In genomic region chr7:151122276-151122675, GRCh38 we compare ENCODE assay signal across 33 cellular contexts. TPM values are rescaled to one million over a fixed set of nuclear protein-coding genes. Genes with fewer than 3 reads are reported as not detected.
DNase-seq lines count a peak whose midpoint lies in the region; ATAC-seq and TF ChIP-seq lines count a peak whose summit lies in the region.
"Had no signal": no experiment of that assay in that cellular context is flagged by ENCODE, and none has a peak within 500 bp of the region (broad histone marks: within the 10 kb centered on the region; RNA-seq: fewer than 3 reads in every experiment).

No MANE protein-coding gene starts in this region.

- H4K20me1 ChIP-seq in GM23338 (replicated peaks; ENCODE audit: insufficient read depth) = peaks cover 26% of the 10 kb centered on the region

- H3K4me1 ChIP-seq in GM23338 (ENCODE audit: insufficient read depth) (peaks cover 15% of the 10 kb centered on the region), endodermal cell (ENCODE audit: control insufficient read depth, insufficient read depth, low read length) (peaks cover 4% of the 10 kb centered on the region)
- H3K4me1 ChIP-seq: BE2C, parathyroid adenoma, right lobe of liver had no signal

- peaks cover 19% of the 10 kb centered on the region for H3K27me3 ChIP-seq in GM23338 (ENCODE audit: insufficient read depth)
- H3K27me3 ChIP-seq in endodermal cell (ENCODE audit: control insufficient read depth, insufficient read depth, low read length, poor library complexity, severe bottlenecking) = no peaks in the 10 kb centered on the region
- H3K27me3 ChIP-seq: BE2C, left lung, Peyer's patch, right lobe of liver had no signal

- H3K9me2 ChIP-seq in GM23338 (ENCODE audit: insufficient read depth) = no peaks in the 10 kb centered on the region

- H3K4me3 ChIP-seq in GM23338 (no peak overlapping the region), endodermal cell (ENCODE audit: low read length) (no peak overlapping the region)
- H3K4me3 ChIP-seq: left lung, Peyer's patch, right lobe of liver had no signal

- H3K9me3 ChIP-seq in endodermal cell (ENCODE audit: control insufficient read depth, low read length) = no peaks in the 10 kb centered on the region
- H3K9me3 ChIP-seq: BE2C, left lung, Peyer's patch, right lobe of liver had no signal

- ATAC-seq in GM23338 (no peak), GM18907 (IDR thresholded peaks at IDR 0.05; ENCODE audit: unreplicated experiment) (no peak)
- ATAC-seq: activated CD8-positive, alpha-beta T cell treated with anti-CD3 and anti-CD28 coated beads, Interleukin-2, amount 10 ng/mL, durations not matched to agents 7 days and 5 days; left lung; naive thymus-derived CD8-positive, alpha-beta T cell; right lobe of liver had no signal

- no peaks in the 10 kb centered on the region for H3K79me2 ChIP-seq in GM23338 (replicated peaks; ENCODE audit: insufficient read depth)

- H3K27ac Mint-ChIP-seq in GM23338 (no peak overlapping the region), endodermal cell (no peak overlapping the region), nephron (no peak overlapping the region)
- H3K27ac Mint-ChIP-seq: activated CD8-positive, alpha-beta T cell treated with anti-CD3 and anti-CD28 coated beads, Interleukin-2, amount 10 ng/mL, durations not matched to agents 7 days and 5 days; activated naive CD8-positive, alpha-beta T cell had no signal

- H3K4me2 ChIP-seq in GM23338 = no peak overlapping the region

- peak; percentile 51 for DNase-seq in GM23338 (ENCODE audit: low spot score)
- peak; percentile 39 for DNase-seq in astrocyte of the hippocampus (ENCODE audit: low read depth, low spot score)
- no peak for DNase-seq in endodermal cell
- DNase-seq in NCI-H510A treated with DMSO at 0.1 percent for 48 hours (lab: John Stamatoyannopoulos, UW) = no peak
- DNase-seq in T-helper 2 cell = no peak
- no peak for DNase-seq in middle frontal gyrus (ENCODE audit: extremely low spot score, low spot score)
- DNase-seq: activated CD8-positive, alpha-beta T cell treated with anti-CD3 and anti-CD28 coated beads, Interleukin-2, amount 10 ng/mL, durations not matched to agents 7 days and 5 days; activated effector memory CD4-positive, alpha-beta T cell treated with Interleukin-2 at 50 U/mL for 16 hours; BE2C; CD8-positive, alpha-beta memory T cell; effector CD8-positive, alpha-beta T cell; head of caudate nucleus; IMR-90; midbrain; naive thymus-derived CD8-positive, alpha-beta T cell; NCI-H1092 treated with DMSO at 0.1 percent for 48 hours; NCI-H2029; NCI-H226; Peyer's patch; right lobe of liver; stimulated activated CD4-positive, alpha-beta T cell treated with anti-CD3 and anti-CD28 coated beads, Interleukin-2, amount 100 ng/mL, for 48 hours had no signal

- no peak overlapping the region for H2AFZ ChIP-seq in GM23338
- H2AFZ ChIP-seq: parathyroid adenoma had no signal

- no peaks in the 10 kb centered on the region; the same call in 1 of the 2 replicates for H3K36me3 ChIP-seq in GM23338 (ENCODE audit: insufficient read depth)
- peaks cover 32% of the 10 kb centered on the region for H3K36me3 ChIP-seq in endodermal cell (ENCODE audit: control insufficient read depth, insufficient read depth, low read length)

- 79 to 84% methylated on average over 21 to 24 of the region's 24 CpGs for WGBS in endodermal cell (ENCODE audit: insufficient coverage in 1 of 2, insufficient read length in 1 of 2), 2 experiments

- H3K4me1 Mint-ChIP-seq in GM23338 (peaks cover 31% of the 10 kb centered on the region), endodermal cell (peaks cover 2% of the 10 kb centered on the region), nephron (peaks cover 19% of the 10 kb centered on the region)

- peaks cover 21% of the 10 kb centered on the region for H3F3A ChIP-seq in GM23338 (replicated peaks; ENCODE audit: low read depth)

- no peak overlapping the region for H3K9ac ChIP-seq in endodermal cell (ENCODE audit: extremely low read depth, low read length, poor library complexity, severe bottlenecking)
- H3K9ac ChIP-seq: parathyroid adenoma had no signal

- H3K27ac ChIP-seq in GM23338 (ENCODE audit: low read depth) = no peak overlapping the region
- H3K27ac ChIP-seq in endodermal cell (ENCODE audit: low read depth, low read length) = no peak overlapping the region
- H3K27ac ChIP-seq: left lung, parathyroid adenoma, Peyer's patch, right lobe of liver had no signal

- H3K4me3 Mint-ChIP-seq in GM23338 = no peak overlapping the region
- no peak overlapping the region for H3K4me3 Mint-ChIP-seq in endodermal cell
- no peak overlapping the region for H3K4me3 Mint-ChIP-seq in nephron
- H3K4me3 Mint-ChIP-seq: activated CD8-positive, alpha-beta T cell treated with anti-CD3 and anti-CD28 coated beads, Interleukin-2, amount 10 ng/mL, durations not matched to agents 7 days and 5 days; activated naive CD8-positive, alpha-beta T cell; naive thymus-derived CD8-positive, alpha-beta T cell had no signal

- no peaks in the 10 kb centered on the region for H3K9me3 Mint-ChIP-seq in GM23338
- no peaks in the 10 kb centered on the region for H3K9me3 Mint-ChIP-seq in endodermal cell
- H3K9me3 Mint-ChIP-seq in nephron = no peaks in the 10 kb centered on the region
- H3K9me3 Mint-ChIP-seq: CD8-positive, alpha-beta memory T cell; naive thymus-derived CD8-positive, alpha-beta T cell had no signal

- H3K36me3 Mint-ChIP-seq in GM23338 (ENCODE audit: low read depth) (peaks cover 36% of the 10 kb centered on the region), endodermal cell (ENCODE audit: low read depth) (peaks cover 50% of the 10 kb centered on the region), nephron (ENCODE audit: low read depth) (peaks cover 49% of the 10 kb centered on the region)

- H3K27me3 Mint-ChIP-seq in GM23338 (ENCODE audit: insufficient read depth, low read depth, poor library complexity) (peaks cover 35% of the 10 kb centered on the region), endodermal cell (ENCODE audit: insufficient read depth) (peaks cover 4% of the 10 kb centered on the region), nephron (ENCODE audit: low read depth) (peaks cover 13% of the 10 kb centered on the region)
- H3K27me3 Mint-ChIP-seq: activated naive CD8-positive, alpha-beta T cell; CD8-positive, alpha-beta memory T cell had no signal

- TF ChIP-seq CTCF in GM23338 (conservative IDR thresholded peaks at IDR 0.05; ENCODE audit: low read depth in 2 of 2) (peak in 1 of 2 experiments; percentile 55; a peak in 2 of 4 replicates), endodermal cell (conservative IDR thresholded peaks at IDR 0.05) (peak; percentile 24), nephron (IDR thresholded peaks at IDR 0.05; ENCODE audit: unreplicated experiment in 3 of 3) (peak; percentile 28 to 48 (median 41))

TF ChIP-seq in GM23338, 12 proteins besides CTCF, POLR2A, EP300 and RAD21 (continues in another document):
- TF ChIP-seq NANOG (IDR thresholded peaks at IDR 0.05; ENCODE audit: borderline replicate concordance) (no peak), POLR2AphosphoS5 (IDR thresholded peaks at IDR 0.05; ENCODE audit: low read depth) (no peak), REST (IDR thresholded peaks at IDR 0.05; ENCODE audit: unreplicated experiment) (no peak), JUNB (IDR thresholded peaks at IDR 0.05; ENCODE audit: unreplicated experiment) (no peak), ZNF331 (CRISPR knock-in tag; IDR thresholded peaks at IDR 0.05; ENCODE audit: low read depth) (no peak)

RNA-seq across cellular contexts. Expression of gene AGAP3, which starts 36.0 kb away (rescaled TPM):
- 32.2 and 39.2 TPM in 2 replicates for total RNA-seq in GM23338 (2014; rRNA removed; shearing (Covaris generic))
- 24.0 and 24.9 TPM in 2 replicates for polyA plus RNA-seq in GM23338 (2016; fragmentation: Nextera tagmentation; extraction: Ambion mirVana)
- total RNA-seq in endodermal cell = 100 to 1,000 TPM; 113 to 116 TPM
- 65.6 TPM for polyA plus RNA-seq in endodermal cell (2013, experiment 1 of 2)
- 64.1 TPM for polyA plus RNA-seq in endodermal cell (2013, experiment 2 of 2)

RNA-seq across cellular contexts. Expression of gene TMUB1, which starts 39.0 kb away (rescaled TPM):
- total RNA-seq in GM23338 (2014; rRNA removed; shearing (Covaris generic)) = 37.1 and 61.1 TPM in 2 replicates
- 47.6 and 59.6 TPM in 2 replicates for polyA plus RNA-seq in GM23338 (2016; fragmentation: Nextera tagmentation; extraction: Ambion mirVana)
- total RNA-seq in endodermal cell = 10 to 100 TPM; 48.1 to 52.6 TPM
- polyA plus RNA-seq in endodermal cell (2013, experiment 1 of 2) = 42.7 TPM
- polyA plus RNA-seq in endodermal cell (2013, experiment 2 of 2) = 41.2 TPM

RNA-seq across cellular contexts. Expression of gene FASTK, which starts 41.7 kb away (rescaled TPM):
- total RNA-seq in GM23338 (2014; rRNA removed; shearing (Covaris generic)) = 42.5 and 57.4 TPM in 2 replicates
- 36.4 and 37.4 TPM in 2 replicates for polyA plus RNA-seq in GM23338 (2016; fragmentation: Nextera tagmentation; extraction: Ambion mirVana)
- 10 to 100 TPM; 64.0 to 71.0 TPM for total RNA-seq in endodermal cell
- 62.8 TPM for polyA plus RNA-seq in endodermal cell (2013, experiment 1 of 2)
- polyA plus RNA-seq in endodermal cell (2013, experiment 2 of 2) = 53.4 TPM

RNA-seq across cellular contexts. Expression of gene GBX1, which starts 45.2 kb away (rescaled TPM):
- total RNA-seq in GM23338 (2014; rRNA removed; shearing (Covaris generic)) = 0.24 and 1.8 TPM in 2 replicates
- polyA plus RNA-seq in GM23338 (2016; fragmentation: Nextera tagmentation; extraction: Ambion mirVana) = not detected in 2 replicates
- total RNA-seq in endodermal cell = not detected
- polyA plus RNA-seq in endodermal cell (2013, experiment 1 of 2) = 1.00 TPM
- polyA plus RNA-seq in endodermal cell (2013, experiment 2 of 2) = 0.75 TPM
- total RNA-seq: activated CD8-positive, alpha-beta T cell treated with anti-CD3 and anti-CD28 coated beads, Interleukin-2, amount 10 ng/mL, durations not matched to agents 7 days and 5 days; CD8-positive, alpha-beta memory T cell; fibroblast of villous mesenchyme; H4; IMR-90; left lung; naive thymus-derived CD8-positive, alpha-beta T cell; Peyer's patch; right lobe of liver; SK-MEL-5; subcutaneous adipose tissue; T-helper 1 cell treated with Interleukin-12 subunit alpha and Interleukin-12 subunit beta and Interleukin-4 antibody, amounts not matched to agents 30 ng/mL and 1 ng/mL, for 36 hours; ureter had no signal
- polyA plus RNA-seq: CD8-positive, alpha-beta memory T cell; esophagus; IMR-90; naive thymus-derived CD8-positive, alpha-beta T cell had no signal

Comparison
In these comparisons a context has a peak if more than half of its experiments do, and no peak if none do; other contexts are left out.
1. DNase-seq: peak in GM23338 (single experiment) and astrocyte of the hippocampus (single experiment); none in endodermal cell (single experiment), NCI-H510A treated with DMSO at 0.1 percent for 48 hours (single experiment), T-helper 2 cell (0 of 5) and middle frontal gyrus (single experiment).